ENCODE assay signal across 9 cellular contexts in genomic region chr6:154500769-154501171, GRCh38. TPM values are rescaled to one million over a fixed set of nuclear protein-coding genes. Genes with fewer than 3 reads are reported as not detected.
DNase-seq lines count a peak whose midpoint lies in the region; FAIRE-seq and TF ChIP-seq lines count a peak whose summit lies in the region.
"Had no signal": no experiment of that assay in that cellular context is flagged by ENCODE, and none has a peak within 500 bp of the region (broad histone marks: within the 10 kb centered on the region; RNA-seq: fewer than 3 reads in every experiment).

No MANE protein-coding gene starts in this region.

- no peak overlapping the region for H2AK5ac ChIP-seq in mesenchymal stem cell (ENCODE audit: low read length, severe bottlenecking)

- H4K91ac ChIP-seq in mesenchymal stem cell (ENCODE audit: low read length) = no peak overlapping the region

- peaks cover 7% of the 10 kb centered on the region for H3K79me2 ChIP-seq in smooth muscle cell (ENCODE audit: low read depth)

- no peak overlapping the region for H3K4me3 ChIP-seq in HAP-1
- no peak overlapping the region for H3K4me3 ChIP-seq in SJCRH30
- H3K4me3 ChIP-seq in foreskin fibroblast (ENCODE audit: low read depth in 1 of 2, low read length in 2 of 2) = no peak overlapping the region
- no peak overlapping the region for H3K4me3 ChIP-seq in smooth muscle cell
- no peak overlapping the region for H3K4me3 ChIP-seq in mesenchymal stem cell (ENCODE audit: insufficient read depth in 1 of 2, low read depth in 1 of 2, low read length in 2 of 2)
- no peak overlapping the region for H3K4me3 ChIP-seq in small intestine (ENCODE audit: low read depth in 1 of 2, low read length in 2 of 2)

- no peak for FAIRE-seq in small intestine (lab: Jason Lieb, UNC)

- WGBS in smooth muscle cell (ENCODE audit: low lambda C conversion rate) = 54% methylated on average over 3 of the region's 3 CpGs
- WGBS in mesenchymal stem cell = 77% methylated on average over 3 of the region's 3 CpGs
- 54 to 76% (median 73%) methylated on average over 3 of the region's 3 CpGs for WGBS in small intestine, 3 donors

- no peaks in the 10 kb centered on the region for H3K27me3 ChIP-seq in HAP-1 (ENCODE audit: low read depth)
- H3K27me3 ChIP-seq in SJCRH30 = no peaks in the 10 kb centered on the region
- no peaks in the 10 kb centered on the region for H3K27me3 ChIP-seq in smooth muscle cell (ENCODE audit: low read depth)
- no peaks in the 10 kb centered on the region for H3K27me3 ChIP-seq in mesenchymal stem cell (ENCODE audit: control insufficient read depth in 1 of 2, insufficient read depth in 1 of 2, low read length in 2 of 2)
- H3K27me3 ChIP-seq in small intestine (ENCODE audit: control insufficient read depth in 2 of 2, insufficient read depth in 2 of 2, low read length in 2 of 2) = no peaks in the 10 kb centered on the region

- no peak overlapping the region for H2BK5ac ChIP-seq in mesenchymal stem cell (ENCODE audit: low read depth, low read length, poor library complexity, severe bottlenecking)

- H2BK15ac ChIP-seq in mesenchymal stem cell (ENCODE audit: low read depth, poor library complexity, severe bottlenecking) = no peak overlapping the region

- H3K23ac ChIP-seq in mesenchymal stem cell (ENCODE audit: low read length in 2 of 2) = no peak overlapping the region

- H4K20me1 ChIP-seq in smooth muscle cell (ENCODE audit: low read depth) = peaks cover 22% of the 10 kb centered on the region

- H3K4me1 ChIP-seq in HAP-1 = no peaks in the 10 kb centered on the region; the same call in 1 of the 2 replicates
- peaks cover 21% of the 10 kb centered on the region for H3K4me1 ChIP-seq in SJCRH30
- H3K4me1 ChIP-seq in smooth muscle cell (ENCODE audit: low read depth) = no peaks in the 10 kb centered on the region
- peaks cover 12% of the 10 kb centered on the region for H3K4me1 ChIP-seq in mesenchymal stem cell (ENCODE audit: control insufficient read depth, insufficient read depth, low read depth, low read length)
- H3K4me1 ChIP-seq in small intestine (ENCODE audit: control insufficient read depth in 2 of 2, insufficient read depth in 1 of 2, low read depth in 1 of 2, low read length in 1 of 2) = peaks cover 0 to 2% of the 10 kb centered on the region in 2 donors

- H3K9me3 ChIP-seq in HAP-1 = no peaks in the 10 kb centered on the region
- no peaks in the 10 kb centered on the region for H3K9me3 ChIP-seq in SJCRH30 (replicated peaks)
- H3K9me3 ChIP-seq in smooth muscle cell (replicated peaks; ENCODE audit: low read depth) = no peaks in the 10 kb centered on the region
- no peaks in the 10 kb centered on the region for H3K9me3 ChIP-seq in mesenchymal stem cell (ENCODE audit: control insufficient read depth, low read length)
- H3K9me3 ChIP-seq in small intestine (ENCODE audit: control insufficient read depth, low read depth) = no peaks in the 10 kb centered on the region

- H3K14ac ChIP-seq in mesenchymal stem cell (ENCODE audit: low read length in 2 of 2) = no peak overlapping the region

- no peak overlapping the region for H3K4ac ChIP-seq in mesenchymal stem cell (ENCODE audit: low read depth in 1 of 2, low read length in 2 of 2)

- H3K9ac ChIP-seq in smooth muscle cell (ENCODE audit: low read depth) (no peak overlapping the region), mesenchymal stem cell (ENCODE audit: low read length) (no peak overlapping the region)

- TF ChIP-seq CTCF in foreskin fibroblast (IDR thresholded peaks at IDR 0.05; ENCODE audit: low read depth, low read length) = peak; percentile 26
- peak; percentile 31 for TF ChIP-seq CTCF in smooth muscle cell (IDR thresholded peaks at IDR 0.05; ENCODE audit: borderline replicate concordance, insufficient read depth, poor library complexity, severe bottlenecking)

- peak overlapping the region; percentile 37; the same call in 1 of the 2 replicates for H3K27ac ChIP-seq in SJCRH30
- no peak overlapping the region for H3K27ac ChIP-seq in smooth muscle cell (ENCODE audit: low read depth)
- H3K27ac ChIP-seq in mesenchymal stem cell (ENCODE audit: low read length, poor library complexity, severe bottlenecking) = no peak overlapping the region
- H3K27ac ChIP-seq in small intestine (ENCODE audit: low read depth in 1 of 2, low read length in 1 of 2) = no peak overlapping the region

- H2BK12ac ChIP-seq in mesenchymal stem cell (ENCODE audit: low read length in 2 of 2) = no peak overlapping the region

- H3K4me2 ChIP-seq in smooth muscle cell = no peak overlapping the region
- H3K4me2 ChIP-seq in mesenchymal stem cell (ENCODE audit: low read length, poor library complexity, severe bottlenecking) = no peak overlapping the region

- H2AFZ ChIP-seq in smooth muscle cell (ENCODE audit: low read depth) = no peak overlapping the region
- H2AFZ ChIP-seq in mesenchymal stem cell (ENCODE audit: low read depth, low read length) = no peak overlapping the region

- H4K8ac ChIP-seq in mesenchymal stem cell (ENCODE audit: low read length) = no peak overlapping the region

- DNase-seq in HAP-1 (ENCODE audit: low spot score in 2 of 2) (peak; percentile 21 to 32), SJCRH30 (peak in 1 of 2 experiments; percentile 59), foreskin fibroblast (peak in 1 of 2 donors; percentile 21), smooth muscle cell (lab: John Stamatoyannopoulos, UW; ENCODE audit: unreplicated experiment) (no peak), NAMALWA (ENCODE audit: low spot score) (no peak), mesenchymal stem cell (no peak), small intestine (no peak)
- DNase-seq: activated naive CD8-positive, alpha-beta T cell treated with anti-CD3 and anti-CD28 coated beads, Interleukin-2, amount 10 ng/mL, durations not matched to agents 7 days and 5 days; left cardiac atrium had no signal

- no peaks in the 10 kb centered on the region for H3F3A ChIP-seq in smooth muscle cell (ENCODE audit: low read depth)

- in situ Hi-C loops in HAP-1 (cut with MboI; ENCODE audit: low sequenced_read_pairs) = no loop called here

- H2BK120ac ChIP-seq in mesenchymal stem cell (ENCODE audit: low read depth, low read length) = no peak overlapping the region

- no peak overlapping the region for H3K18ac ChIP-seq in mesenchymal stem cell (ENCODE audit: low read depth in 1 of 2, low read length in 2 of 2)

- H3K36me3 ChIP-seq in HAP-1 (replicated peaks) (no peaks in the 10 kb centered on the region; the same call in 1 of the 2 replicates), SJCRH30 (peaks cover 3% of the 10 kb centered on the region; the same call in 1 of the 2 replicates), smooth muscle cell (ENCODE audit: low read depth) (no peaks in the 10 kb centered on the region), mesenchymal stem cell (ENCODE audit: control insufficient read depth in 1 of 2, insufficient read depth in 2 of 2, low read depth in 1 of 2, low read length in 2 of 2) (peaks cover 0 to 4% of the 10 kb centered on the region in 2 experiments), small intestine (ENCODE audit: control insufficient read depth in 2 of 2, insufficient read depth in 2 of 2, low read length in 2 of 2) (peaks cover 2 to 3% of the 10 kb centered on the region in 2 donors)

- H3K79me1 ChIP-seq in mesenchymal stem cell (replicated peaks; ENCODE audit: low read length, poor library complexity, severe bottlenecking) = peaks cover 29% of the 10 kb centered on the region

RNA-seq across cellular contexts. Expression of gene CNKSR3, which starts 9.7 kb away (rescaled TPM):
- total RNA-seq in SJCRH30 (2014; rRNA removed; shearing (Covaris generic)) = 29.6 and 33.8 TPM in 2 replicates
- 5.0 and 5.1 TPM in 2 replicates for total RNA-seq in smooth muscle cell
- polyA plus RNA-seq in smooth muscle cell (4.5 and 5.5 TPM in 2 replicates), small intestine (10 to 100 TPM; 10.6 to 11.6 (median 11.6) TPM)
- polyA plus RNA-seq in mesenchymal stem cell (2013, experiment 1 of 2) = 5.2 TPM
- 5.6 TPM for polyA plus RNA-seq in mesenchymal stem cell (2013, experiment 2 of 2)
- total RNA-seq: activated naive CD8-positive, alpha-beta T cell treated with anti-CD3 and anti-CD28 coated beads, Interleukin-2, amount 10 ng/mL, durations not matched to agents 7 days and 5 days had no signal

Comparison
In these comparisons a context has a peak if more than half of its experiments do, and no peak if none do; other contexts are left out.
1. DNase-seq: peak in HAP-1 (2 of 2); none in smooth muscle cell (single experiment), NAMALWA (single experiment), mesenchymal stem cell (single experiment) and small intestine (single experiment).